Comparison of ENCODE assay signal across 1 cellular context in genomic region chr2:219124379-219125110, GRCh38.
TF ChIP-seq lines count a peak whose summit lies in the region.

No MANE protein-coding gene starts in this region.

TF ChIP-seq in H1, 55 proteins besides CTCF, POLR2A, EP300 and RAD21:
- TF ChIP-seq JUN (IDR thresholded peaks at IDR 0.05; ENCODE audit: low read depth, low read length), result no peak
- TF ChIP-seq EGR1 (IDR thresholded peaks at IDR 0.05; ENCODE audit: borderline replicate concordance, low read depth, low read length), result no peak
- TF ChIP-seq SP1 (IDR thresholded peaks at IDR 0.05; ENCODE audit: low read depth, low read length), result no peak
- no peak for TF ChIP-seq CHD2 (IDR thresholded peaks at IDR 0.05; ENCODE audit: low read length)
- TF ChIP-seq KDM4A (IDR thresholded peaks at IDR 0.05; ENCODE audit: low read depth, low read length, severe bottlenecking), result no peak
- TF ChIP-seq TAF7 (optimal IDR thresholded peaks at IDR 0.05; ENCODE audit: borderline replicate concordance, low read depth, low read length), result no peak
